ENCODE assay signal across 1 cellular context in the genomic region with DNA sequence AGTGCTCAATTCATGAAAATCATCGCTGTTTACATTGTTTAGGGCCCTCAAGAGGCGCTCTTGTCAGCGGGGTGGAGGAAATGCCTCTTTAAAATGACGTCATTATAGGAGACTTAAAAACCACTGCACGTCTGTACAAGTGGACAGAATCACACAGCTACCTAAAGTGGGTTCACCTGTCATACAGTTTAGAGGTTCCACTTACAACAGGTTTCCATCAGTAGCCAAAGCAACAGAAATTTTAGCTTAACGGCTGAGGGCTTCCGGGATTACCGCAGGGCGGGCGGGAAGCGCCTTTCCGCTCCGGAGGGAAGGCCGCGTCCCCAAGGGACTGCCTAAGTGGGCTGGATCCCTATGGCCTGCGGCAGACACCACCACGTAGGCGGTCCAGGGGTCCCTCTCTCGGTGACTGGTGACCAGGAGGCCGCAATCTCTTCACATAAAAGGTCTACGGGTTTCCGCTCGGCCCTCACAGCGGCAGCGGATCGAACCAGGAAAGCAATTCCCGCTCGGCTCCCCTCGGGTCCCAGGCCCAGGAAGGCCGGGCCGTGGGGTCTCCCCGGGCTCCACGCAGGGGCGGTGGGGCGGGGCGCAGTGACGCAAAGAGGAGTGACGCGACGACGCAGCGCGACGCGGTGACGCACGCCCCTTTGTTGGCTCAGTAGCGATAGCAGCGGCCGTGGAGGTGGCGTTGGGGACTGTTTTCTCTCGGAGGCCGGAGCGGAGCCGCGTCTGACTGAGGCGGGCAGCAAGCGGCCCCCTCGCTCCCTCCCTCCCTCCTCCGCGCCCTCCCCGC.
TF ChIP-seq lines count a peak whose summit lies in the region.

A gene with protein sequence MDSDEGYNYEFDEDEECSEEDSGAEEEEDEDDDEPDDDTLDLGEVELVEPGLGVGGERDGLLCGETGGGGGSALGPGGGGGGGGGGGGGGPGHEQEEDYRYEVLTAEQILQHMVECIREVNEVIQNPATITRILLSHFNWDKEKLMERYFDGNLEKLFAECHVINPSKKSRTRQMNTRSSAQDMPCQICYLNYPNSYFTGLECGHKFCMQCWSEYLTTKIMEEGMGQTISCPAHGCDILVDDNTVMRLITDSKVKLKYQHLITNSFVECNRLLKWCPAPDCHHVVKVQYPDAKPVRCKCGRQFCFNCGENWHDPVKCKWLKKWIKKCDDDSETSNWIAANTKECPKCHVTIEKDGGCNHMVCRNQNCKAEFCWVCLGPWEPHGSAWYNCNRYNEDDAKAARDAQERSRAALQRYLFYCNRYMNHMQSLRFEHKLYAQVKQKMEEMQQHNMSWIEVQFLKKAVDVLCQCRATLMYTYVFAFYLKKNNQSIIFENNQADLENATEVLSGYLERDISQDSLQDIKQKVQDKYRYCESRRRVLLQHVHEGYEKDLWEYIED (plus strand): TSS at position 661 of the 796 bp plus-strand sequence. CDS start 310 bp downstream, outside the sequence.

TF ChIP-seq in K562, 482 proteins besides CTCF, POLR2A, EP300 and RAD21 (continued from another document and continues in another):
- TF ChIP-seq, protein P1, sequence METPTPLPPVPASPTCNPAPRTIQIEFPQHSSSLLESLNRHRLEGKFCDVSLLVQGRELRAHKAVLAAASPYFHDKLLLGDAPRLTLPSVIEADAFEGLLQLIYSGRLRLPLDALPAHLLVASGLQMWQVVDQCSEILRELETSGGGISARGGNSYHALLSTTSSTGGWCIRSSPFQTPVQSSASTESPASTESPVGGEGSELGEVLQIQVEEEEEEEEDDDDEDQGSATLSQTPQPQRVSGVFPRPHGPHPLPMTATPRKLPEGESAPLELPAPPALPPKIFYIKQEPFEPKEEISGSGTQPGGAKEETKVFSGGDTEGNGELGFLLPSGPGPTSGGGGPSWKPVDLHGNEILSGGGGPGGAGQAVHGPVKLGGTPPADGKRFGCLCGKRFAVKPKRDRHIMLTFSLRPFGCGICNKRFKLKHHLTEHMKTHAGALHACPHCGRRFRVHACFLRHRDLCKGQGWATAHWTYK (CRISPR knock-in tag; IDR thresholded peaks at IDR 0.05): peak; percentile 88
- TF ChIP-seq XRCC5 (IDR thresholded peaks at IDR 0.05; ENCODE audit: low read depth, low read length): no peak
- TF ChIP-seq, protein P2, sequence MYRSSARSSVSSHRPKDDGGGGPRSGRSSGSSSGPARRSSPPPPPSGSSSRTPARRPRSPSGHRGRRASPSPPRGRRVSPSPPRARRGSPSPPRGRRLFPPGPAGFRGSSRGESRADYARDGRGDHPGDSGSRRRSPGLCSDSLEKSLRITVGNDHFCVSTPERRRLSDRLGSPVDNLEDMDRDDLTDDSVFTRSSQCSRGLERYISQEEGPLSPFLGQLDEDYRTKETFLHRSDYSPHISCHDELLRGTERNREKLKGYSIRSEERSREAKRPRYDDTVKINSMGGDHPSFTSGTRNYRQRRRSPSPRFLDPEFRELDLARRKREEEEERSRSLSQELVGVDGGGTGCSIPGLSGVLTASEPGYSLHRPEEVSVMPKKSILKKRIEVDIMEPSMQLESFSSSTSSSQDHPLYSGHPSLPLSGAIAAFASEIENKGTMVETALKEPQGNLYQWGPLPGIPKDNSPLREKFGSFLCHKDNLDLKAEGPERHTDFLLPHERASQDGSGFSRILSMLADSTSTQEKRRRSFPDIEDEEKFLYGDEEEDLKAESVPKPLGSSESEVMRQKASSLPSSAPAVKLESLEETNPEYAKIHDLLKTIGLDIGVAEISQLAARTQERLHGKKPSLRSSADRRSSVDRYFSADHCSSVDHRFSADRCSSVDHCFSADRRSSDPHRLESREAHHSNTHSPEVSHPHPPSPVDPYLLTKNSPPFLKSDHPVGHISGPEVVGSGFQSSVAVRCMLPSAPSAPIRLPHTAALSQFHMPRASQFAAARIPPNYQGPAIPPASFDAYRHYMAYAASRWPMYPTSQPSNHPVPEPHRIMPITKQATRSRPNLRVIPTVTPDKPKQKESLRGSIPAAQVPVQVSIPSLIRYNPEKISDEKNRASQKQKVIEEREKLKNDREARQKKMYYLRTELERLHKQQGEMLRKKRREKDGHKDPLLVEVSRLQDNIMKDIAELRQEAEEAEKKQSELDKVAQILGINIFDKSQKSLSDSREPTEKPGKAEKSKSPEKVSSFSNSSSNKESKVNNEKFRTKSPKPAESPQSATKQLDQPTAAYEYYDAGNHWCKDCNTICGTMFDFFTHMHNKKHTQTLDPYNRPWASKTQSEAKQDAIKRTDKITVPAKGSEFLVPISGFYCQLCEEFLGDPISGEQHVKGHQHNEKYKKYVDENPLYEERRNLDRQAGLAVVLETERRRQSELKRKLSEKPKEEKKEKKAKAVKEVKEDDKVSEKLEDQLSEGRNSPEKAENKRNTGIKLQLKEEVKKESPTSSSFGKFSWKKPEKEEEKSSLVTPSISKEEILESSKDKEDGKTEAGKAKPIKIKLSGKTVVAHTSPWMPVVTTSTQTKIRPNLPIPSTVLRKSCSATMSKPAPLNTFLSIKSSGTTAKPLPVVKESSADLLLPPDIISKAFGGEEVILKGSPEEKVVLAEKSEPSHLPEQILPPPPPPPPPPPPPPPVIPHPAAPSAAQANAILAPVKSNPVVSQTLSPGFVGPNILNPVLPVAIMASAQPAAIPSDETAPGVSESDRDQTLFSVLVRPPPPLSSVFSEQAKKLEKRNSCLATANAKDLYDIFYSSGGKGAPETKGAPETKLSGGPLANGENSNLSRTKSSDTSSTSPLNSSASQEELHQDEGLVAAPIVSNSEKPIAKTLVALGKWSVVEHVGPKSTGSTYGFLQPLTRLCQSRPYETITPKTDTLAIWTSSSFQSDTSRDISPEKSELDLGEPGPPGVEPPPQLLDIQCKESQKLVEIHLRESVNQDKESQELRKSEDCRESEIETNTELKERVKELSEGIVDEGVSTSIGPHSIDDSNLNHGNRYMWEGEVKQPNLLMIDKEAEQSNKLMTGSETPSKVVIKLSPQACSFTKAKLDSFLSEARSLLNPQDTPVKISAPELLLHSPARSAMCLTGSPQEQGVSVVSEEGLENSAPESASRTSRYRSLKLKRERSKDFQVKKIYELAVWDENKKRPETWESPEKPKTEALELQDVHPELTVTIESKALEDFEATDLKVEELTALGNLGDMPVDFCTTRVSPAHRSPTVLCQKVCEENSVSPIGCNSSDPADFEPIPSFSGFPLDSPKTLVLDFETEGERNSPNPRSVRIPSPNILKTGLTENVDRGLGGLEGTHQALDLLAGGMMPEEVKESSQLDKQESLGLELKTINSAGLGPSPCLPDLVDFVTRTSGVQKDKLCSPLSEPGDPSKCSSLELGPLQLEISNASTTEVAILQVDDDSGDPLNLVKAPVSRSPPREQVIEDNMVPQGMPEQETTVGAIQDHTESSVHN (IDR thresholded peaks at IDR 0.05; ENCODE audit: borderline replicate concordance in 1 of 2, low read depth in 1 of 2): peak in 1 of 2 experiments; percentile 42; a peak in 2 of 4 replicates
- TF ChIP-seq EP400 (IDR thresholded peaks at IDR 0.05): peak; percentile 96
- TF ChIP-seq CBX8 (IDR thresholded peaks at IDR 0.05; ENCODE audit: borderline replicate concordance, extremely low read depth, low read depth, low read length, poor library complexity, severe bottlenecking): no peak
- peak; percentile 95 for TF ChIP-seq NCOA6 (IDR thresholded peaks at IDR 0.05)
- TF ChIP-seq SREBF2 (CRISPR knock-in tag; IDR thresholded peaks at IDR 0.05): 0 out of 2 replicates have a peak, but pooled peaks have one; percentile 58
- peak; percentile 84; the same call in 1 of the 2 replicates for TF ChIP-seq PHF21A (IDR thresholded peaks at IDR 0.05; ENCODE audit: borderline replicate concordance, low read depth)
- peak in 1 of 2 experiments; percentile 61; a peak in 2 of 4 replicates for TF ChIP-seq RCOR1 (IDR thresholded peaks at IDR 0.05; ENCODE audit: borderline replicate concordance in 1 of 2, low read depth in 2 of 2, low read length in 2 of 2)
- TF ChIP-seq ZNF165 (CRISPR knock-in tag; IDR thresholded peaks at IDR 0.05; ENCODE audit: borderline replicate concordance): no peak
- TF ChIP-seq ZNF707 (CRISPR knock-in tag; conservative IDR thresholded peaks at IDR 0.05): peak; percentile 69
- peak in 2 of 3 experiments; percentile 35 to 57 for TF ChIP-seq YY1 (IDR thresholded peaks at IDR 0.05; ENCODE audit: borderline replicate concordance in 1 of 3, control insufficient read depth in 1 of 3, extremely low read depth in 1 of 3, insufficient read depth in 3 of 3, insufficient read length in 1 of 3, insufficient replicate concordance in 2 of 3, low read depth in 1 of 3, low read length in 2 of 3)
- no peak for TF ChIP-seq ZKSCAN8 (CRISPR knock-in tag; IDR thresholded peaks at IDR 0.05)
- TF ChIP-seq ZNF143 (CRISPR knock-in tag; IDR thresholded peaks at IDR 0.05): peak; percentile 57
- TF ChIP-seq, protein P3, sequence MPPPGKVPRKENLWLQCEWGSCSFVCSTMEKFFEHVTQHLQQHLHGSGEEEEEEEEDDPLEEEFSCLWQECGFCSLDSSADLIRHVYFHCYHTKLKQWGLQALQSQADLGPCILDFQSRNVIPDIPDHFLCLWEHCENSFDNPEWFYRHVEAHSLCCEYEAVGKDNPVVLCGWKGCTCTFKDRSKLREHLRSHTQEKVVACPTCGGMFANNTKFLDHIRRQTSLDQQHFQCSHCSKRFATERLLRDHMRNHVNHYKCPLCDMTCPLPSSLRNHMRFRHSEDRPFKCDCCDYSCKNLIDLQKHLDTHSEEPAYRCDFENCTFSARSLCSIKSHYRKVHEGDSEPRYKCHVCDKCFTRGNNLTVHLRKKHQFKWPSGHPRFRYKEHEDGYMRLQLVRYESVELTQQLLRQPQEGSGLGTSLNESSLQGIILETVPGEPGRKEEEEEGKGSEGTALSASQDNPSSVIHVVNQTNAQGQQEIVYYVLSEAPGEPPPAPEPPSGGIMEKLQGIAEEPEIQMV (tag; conservative IDR thresholded peaks at IDR 0.05; ENCODE audit: low read depth): no peak
- no peak for TF ChIP-seq ZNF586 (CRISPR knock-in tag; conservative IDR thresholded peaks at IDR 0.05)
- no peak for TF ChIP-seq RAD51 (IDR thresholded peaks at IDR 0.05; ENCODE audit: borderline replicate concordance, low read depth)
- no peak for TF ChIP-seq ZNF778 (CRISPR knock-in tag; IDR thresholded peaks at IDR 0.05)
- TF ChIP-seq, protein P4, sequence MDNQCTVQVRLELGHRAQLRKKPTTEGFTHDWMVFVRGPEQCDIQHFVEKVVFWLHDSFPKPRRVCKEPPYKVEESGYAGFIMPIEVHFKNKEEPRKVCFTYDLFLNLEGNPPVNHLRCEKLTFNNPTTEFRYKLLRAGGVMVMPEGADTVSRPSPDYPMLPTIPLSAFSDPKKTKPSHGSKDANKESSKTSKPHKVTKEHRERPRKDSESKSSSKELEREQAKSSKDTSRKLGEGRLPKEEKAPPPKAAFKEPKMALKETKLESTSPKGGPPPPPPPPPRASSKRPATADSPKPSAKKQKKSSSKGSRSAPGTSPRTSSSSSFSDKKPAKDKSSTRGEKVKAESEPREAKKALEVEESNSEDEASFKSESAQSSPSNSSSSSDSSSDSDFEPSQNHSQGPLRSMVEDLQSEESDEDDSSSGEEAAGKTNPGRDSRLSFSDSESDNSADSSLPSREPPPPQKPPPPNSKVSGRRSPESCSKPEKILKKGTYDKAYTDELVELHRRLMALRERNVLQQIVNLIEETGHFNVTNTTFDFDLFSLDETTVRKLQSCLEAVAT (IDR thresholded peaks at IDR 0.05): no peak; a peak in 1 of 4 replicates
- peak; percentile 53 for TF ChIP-seq HDAC2 (IDR thresholded peaks at IDR 0.05)
- TF ChIP-seq ZBED1 (IDR thresholded peaks at IDR 0.05): peak; percentile 6; the same call in 1 of the 2 replicates
- TF ChIP-seq LCOR (CRISPR knock-in tag; IDR thresholded peaks at IDR 0.05): no peak
- peak; percentile 35; the same call in 1 of the 2 replicates for TF ChIP-seq NFE2 (IDR thresholded peaks at IDR 0.05; ENCODE audit: low read depth)
- TF ChIP-seq TBP (optimal IDR thresholded peaks at IDR 0.05; ENCODE audit: low read depth, low read length): peak; percentile 91
- TF ChIP-seq RFX7 (CRISPR knock-in tag; IDR thresholded peaks at IDR 0.05): no peak
- TF ChIP-seq TARDBP (IDR thresholded peaks at IDR 0.05): no peak
- TF ChIP-seq, protein P5, sequence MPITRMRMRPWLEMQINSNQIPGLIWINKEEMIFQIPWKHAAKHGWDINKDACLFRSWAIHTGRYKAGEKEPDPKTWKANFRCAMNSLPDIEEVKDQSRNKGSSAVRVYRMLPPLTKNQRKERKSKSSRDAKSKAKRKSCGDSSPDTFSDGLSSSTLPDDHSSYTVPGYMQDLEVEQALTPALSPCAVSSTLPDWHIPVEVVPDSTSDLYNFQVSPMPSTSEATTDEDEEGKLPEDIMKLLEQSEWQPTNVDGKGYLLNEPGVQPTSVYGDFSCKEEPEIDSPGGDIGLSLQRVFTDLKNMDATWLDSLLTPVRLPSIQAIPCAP (CRISPR knock-in tag; IDR thresholded peaks at IDR 0.05; ENCODE audit: borderline replicate concordance): peak; percentile 55; the same call in 1 of the 2 replicates
- 0 out of 2 replicates have a peak, but pooled peaks have one; percentile 42 for TF ChIP-seq NFXL1 (CRISPR knock-in tag; IDR thresholded peaks at IDR 0.05)
- TF ChIP-seq SMC3 (conservative IDR thresholded peaks at IDR 0.05; ENCODE audit: insufficient read depth, low read depth, low read length): no peak
- TF ChIP-seq TBL1XR1 (IDR thresholded peaks at IDR 0.05; ENCODE audit: low read length in 2 of 2): peak in 1 of 2 experiments; percentile 66; a peak in 2 of 4 replicates
- peak; percentile 99 for TF ChIP-seq JUND (IDR thresholded peaks at IDR 0.05; ENCODE audit: borderline replicate concordance, low read depth, low read length)
- TF ChIP-seq JUND (tag; IDR thresholded peaks at IDR 0.05; ENCODE audit: borderline replicate concordance, low read depth, low read length): peak; percentile 99
- TF ChIP-seq MYNN (IDR thresholded peaks at IDR 0.05): peak; percentile 32; the same call in 1 of the 2 replicates
- no peak for TF ChIP-seq MYNN (CRISPR knock-in tag; IDR thresholded peaks at IDR 0.05)
- peak; percentile 58 for TF ChIP-seq NFIX (CRISPR knock-in tag; IDR thresholded peaks at IDR 0.05; ENCODE audit: low read depth)
- TF ChIP-seq PML (IDR thresholded peaks at IDR 0.05; ENCODE audit: low read length): peak; percentile 79
- TF ChIP-seq CAMTA2 (CRISPR knock-in tag; conservative IDR thresholded peaks at IDR 0.05): no peak
- no peak for TF ChIP-seq TEAD2 (tag; IDR thresholded peaks at IDR 0.05)
- TF ChIP-seq HNRNPUL1 (IDR thresholded peaks at IDR 0.05; ENCODE audit: low read length): no peak
- no peak for TF ChIP-seq ZBTB8A (IDR thresholded peaks at IDR 0.05; ENCODE audit: partially characterized antibody)
- TF ChIP-seq ZNF232 (CRISPR knock-in tag; IDR thresholded peaks at IDR 0.05): peak; percentile 68
- TF ChIP-seq, protein P6, sequence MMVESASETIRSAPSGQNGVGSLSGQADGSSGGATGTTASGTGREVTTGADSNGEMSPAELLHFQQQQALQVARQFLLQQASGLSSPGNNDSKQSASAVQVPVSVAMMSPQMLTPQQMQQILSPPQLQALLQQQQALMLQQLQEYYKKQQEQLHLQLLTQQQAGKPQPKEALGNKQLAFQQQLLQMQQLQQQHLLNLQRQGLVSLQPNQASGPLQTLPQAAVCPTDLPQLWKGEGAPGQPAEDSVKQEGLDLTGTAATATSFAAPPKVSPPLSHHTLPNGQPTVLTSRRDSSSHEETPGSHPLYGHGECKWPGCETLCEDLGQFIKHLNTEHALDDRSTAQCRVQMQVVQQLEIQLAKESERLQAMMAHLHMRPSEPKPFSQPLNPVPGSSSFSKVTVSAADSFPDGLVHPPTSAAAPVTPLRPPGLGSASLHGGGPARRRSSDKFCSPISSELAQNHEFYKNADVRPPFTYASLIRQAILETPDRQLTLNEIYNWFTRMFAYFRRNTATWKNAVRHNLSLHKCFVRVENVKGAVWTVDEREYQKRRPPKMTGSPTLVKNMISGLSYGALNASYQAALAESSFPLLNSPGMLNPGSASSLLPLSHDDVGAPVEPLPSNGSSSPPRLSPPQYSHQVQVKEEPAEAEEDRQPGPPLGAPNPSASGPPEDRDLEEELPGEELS (CRISPR knock-in tag; IDR thresholded peaks at IDR 0.05; ENCODE audit: borderline replicate concordance): peak; percentile 47; the same call in 1 of the 2 replicates
- no peak for TF ChIP-seq MECOM (CRISPR knock-in tag; IDR thresholded peaks at IDR 0.05)
- peak; percentile 77; the same call in 1 of the 2 replicates for TF ChIP-seq BACH1 (tag; IDR thresholded peaks at IDR 0.05)
